30 cellular contexts compared by ENCODE assay signal in genomic region chr20:39633689-39634088, GRCh38.
"Had no signal": no experiment of that assay in that cellular context is flagged by ENCODE, and none has a peak within 500 bp of the region (broad histone marks: within the 10 kb centered on the region; RNA-seq: fewer than 3 reads in every experiment).

No MANE protein-coding gene starts in this region.

- ATAC-seq: activated CD4-positive, alpha-beta T cell treated with anti-CD3 and anti-CD28 coated beads for 36 hours; activated CD4-positive, CD25-positive, alpha-beta regulatory T cell treated with anti-CD3 and anti-CD28 coated beads, Interleukin-2, amount 50 U/mL, for 24 hours; activated CD8-positive, alpha-beta memory T cell treated with anti-CD3 and anti-CD28 coated beads, Interleukin-2, amount 10 ng/mL, durations not matched to agents 7 days and 5 days; activated CD8-positive, alpha-beta T cell treated with anti-CD3 and anti-CD28 coated beads, Interleukin-2, amount 10 ng/mL, durations not matched to agents 7 days and 5 days; activated naive CD8-positive, alpha-beta T cell treated with anti-CD3 and anti-CD28 coated beads, Interleukin-2, amount 50 U/mL, for 24 hours had no signal

- H3K27ac ChIP-seq: ascending aorta, cardiac muscle cell, VCaP had no signal

- H3K9me3 ChIP-seq: ascending aorta had no signal

- DNase-seq: activated B cell treated with CpG ODN at 0.5 μM for 24 hours; activated CD4-positive, alpha-beta memory T cell treated with anti-CD3 and anti-CD28 coated beads, Interleukin-2, amount 10 ng/mL, durations not matched to agents 7 days and 5 days; activated CD4-positive, alpha-beta T cell treated with anti-CD3 and anti-CD28 coated beads for 1 hour; activated CD4-positive, alpha-beta T cell treated with anti-CD3 and anti-CD28 coated beads for 36 hours; activated CD4-positive, alpha-beta T cell treated with anti-CD3 and anti-CD28 coated beads for 48 hours; activated CD4-positive, alpha-beta T cell treated with anti-CD3 and anti-CD28 coated beads, Interleukin-2, amount 10 ng/mL, durations not matched to agents 7 days and 5 days; activated CD4-positive, alpha-beta T cell treated with anti-CD3 and anti-CD28 coated beads, Interleukin-2, amount 50 U/mL, for 48 hours; activated CD8-positive, alpha-beta memory T cell treated with anti-CD3 and anti-CD28 coated beads for 24 hours; activated CD8-positive, alpha-beta memory T cell treated with anti-CD3 and anti-CD28 coated beads, Interleukin-2, amount 10 ng/mL, durations not matched to agents 7 days and 5 days; activated CD8-positive, alpha-beta memory T cell treated with anti-CD3 and anti-CD28 coated beads, Interleukin-2, amount 50 U/mL, for 48 hours; activated CD8-positive, alpha-beta T cell treated with anti-CD3 and anti-CD28 coated beads, Interleukin-2, amount 10 ng/mL, durations not matched to agents 7 days and 5 days; activated effector memory CD4-positive, alpha-beta T cell treated with Interleukin-2 at 50 U/mL for 16 hours; activated gamma-delta T cell; activated naive CD4-positive, alpha-beta T cell treated with anti-CD3 and anti-CD28 coated beads, Interleukin-2, amount 10 ng/mL, durations not matched to agents 7 days and 5 days; activated naive CD4-positive, alpha-beta T cell treated with Interleukin-2 at 50 U/mL for 16 hours; activated naive CD8-positive, alpha-beta T cell treated with anti-CD3 and anti-CD28 coated beads, Interleukin-2, amount 10 ng/mL, durations not matched to agents 7 days and 5 days; activated naive CD8-positive, alpha-beta T cell treated with anti-CD3 and anti-CD28 coated beads, Interleukin-2, amount 50 U/mL, for 24 hours; activated T-cell treated with anti-CD3 and anti-CD28 coated beads, Interleukin-2, amount 50 U/mL, for 24 hours; activated T-cell treated with anti-CD3 and anti-CD28 coated beads, Interleukin-2, amount 50 U/mL, for 48 hours; amygdala; anterior cingulate cortex; caudate nucleus; cerebellar nuclear complex; T-helper 1 cell; T-helper 2 cell; T-helper 9 cell had no signal

- H3K4me3 ChIP-seq: ascending aorta, cardiac muscle cell had no signal

- H3K36me3 ChIP-seq: ascending aorta, cardiac muscle cell had no signal

- H3K27me3 ChIP-seq: ascending aorta, cardiac muscle cell had no signal

- H3K4me1 ChIP-seq: ascending aorta had no signal
